ENCODE assay signal across 17 cellular contexts in genomic region chr17:17647521-17648178, GRCh38.
DNase-seq lines count a peak whose midpoint lies in the region; ATAC-seq and TF ChIP-seq lines count a peak whose summit lies in the region.
"Had no signal": no experiment of that assay in that cellular context is flagged by ENCODE, and none has a peak within 500 bp of the region (broad histone marks: within the 10 kb centered on the region; RNA-seq: fewer than 3 reads in every experiment).

No MANE protein-coding gene starts in this region.

- H3K4me1 Mint-ChIP-seq in nephron progenitor cell, result peaks cover 10% of the 10 kb centered on the region
- H3K4me1 Mint-ChIP-seq: CD8-positive, alpha-beta memory T cell had no signal

- peaks cover 19% of the 10 kb centered on the region for H3K9me3 ChIP-seq in WERI-Rb-1 (ENCODE audit: severe bottlenecking)

- H3K27me3 Mint-ChIP-seq in nephron progenitor cell (ENCODE audit: low read depth, poor library complexity), result peaks cover 14% of the 10 kb centered on the region

- ATAC-seq in HG03521 (IDR thresholded peaks at IDR 0.05; ENCODE audit: unreplicated experiment), result no peak
- ATAC-seq: K562 had no signal

- no peaks in the 10 kb centered on the region for H3K36me3 Mint-ChIP-seq in nephron progenitor cell (ENCODE audit: low read depth)
- H3K36me3 Mint-ChIP-seq: CD8-positive, alpha-beta memory T cell had no signal

- H3K27me3 ChIP-seq in WERI-Rb-1 (ENCODE audit: insufficient read depth, low read depth, severe bottlenecking), result no peaks in the 10 kb centered on the region
- H3K27me3 ChIP-seq: BLaER1 had no signal

- no peak overlapping the region for H3K4me3 ChIP-seq in WERI-Rb-1 (ENCODE audit: low read depth, low read length)
- H3K4me3 ChIP-seq: BLaER1, HAP-1, K562 had no signal

- in situ Hi-C loops in ACHN (cut with HindIII; ENCODE audit: low pct_ligation_motif_present, low pct_unique_long_range_greater_than_20kb, low sequenced_read_pairs), result no loop called here

- peaks cover 45% of the 10 kb centered on the region for H3K9me3 Mint-ChIP-seq in nephron progenitor cell

- H3K27ac ChIP-seq in WERI-Rb-1, result peak overlapping the region; percentile 63
- H3K27ac ChIP-seq: BLaER1, HL-60 had no signal

- TF ChIP-seq CTCF in WERI-Rb-1 (IDR thresholded peaks at IDR 0.05; ENCODE audit: low read depth, low read length), result no peak
- no peak for TF ChIP-seq CTCF in nephron progenitor cell (IDR thresholded peaks at IDR 0.05)

- H3K36me3 ChIP-seq in WERI-Rb-1, result no peaks in the 10 kb centered on the region
- H3K36me3 ChIP-seq: BLaER1, HAP-1 had no signal

- H3K27ac Mint-ChIP-seq in nephron progenitor cell, result peak overlapping the region; percentile 85
- H3K27ac Mint-ChIP-seq: CD8-positive, alpha-beta memory T cell had no signal

- DNase-seq in ACHN (peak; percentile 27), WERI-Rb-1 (no peak), kidney tubule cell (ENCODE audit: low spot score) (peak; percentile 57), nephron progenitor cell (no peak), hepatic stellate cell (ENCODE audit: low spot score) (no peak), AML-193 (lab: John Stamatoyannopoulos, UW) (no peak), NCI-H2171 treated with DMSO at 0.1 percent for 48 hours (lab: John Stamatoyannopoulos, UW) (no peak)
- DNase-seq: Calu3; CD8-positive, alpha-beta memory T cell; DMS 273 treated with DMSO at 0.1 percent for 48 hours; DND-41; GDM1 had no signal

- H3K4me3 Mint-ChIP-seq in nephron progenitor cell, result no peak overlapping the region
- H3K4me3 Mint-ChIP-seq: CD8-positive, alpha-beta memory T cell had no signal

Comparison
In these comparisons a context has a peak if more than half of its experiments do, and no peak if none do; other contexts are left out.
1. DNase-seq: peak in ACHN (single experiment) and kidney tubule cell (single experiment); none in WERI-Rb-1 (single experiment), nephron progenitor cell (single experiment), hepatic stellate cell (single experiment), AML-193 (0 of 2) and NCI-H2171 treated with DMSO at 0.1 percent for 48 hours (single experiment).